In the genomic region with DNA sequence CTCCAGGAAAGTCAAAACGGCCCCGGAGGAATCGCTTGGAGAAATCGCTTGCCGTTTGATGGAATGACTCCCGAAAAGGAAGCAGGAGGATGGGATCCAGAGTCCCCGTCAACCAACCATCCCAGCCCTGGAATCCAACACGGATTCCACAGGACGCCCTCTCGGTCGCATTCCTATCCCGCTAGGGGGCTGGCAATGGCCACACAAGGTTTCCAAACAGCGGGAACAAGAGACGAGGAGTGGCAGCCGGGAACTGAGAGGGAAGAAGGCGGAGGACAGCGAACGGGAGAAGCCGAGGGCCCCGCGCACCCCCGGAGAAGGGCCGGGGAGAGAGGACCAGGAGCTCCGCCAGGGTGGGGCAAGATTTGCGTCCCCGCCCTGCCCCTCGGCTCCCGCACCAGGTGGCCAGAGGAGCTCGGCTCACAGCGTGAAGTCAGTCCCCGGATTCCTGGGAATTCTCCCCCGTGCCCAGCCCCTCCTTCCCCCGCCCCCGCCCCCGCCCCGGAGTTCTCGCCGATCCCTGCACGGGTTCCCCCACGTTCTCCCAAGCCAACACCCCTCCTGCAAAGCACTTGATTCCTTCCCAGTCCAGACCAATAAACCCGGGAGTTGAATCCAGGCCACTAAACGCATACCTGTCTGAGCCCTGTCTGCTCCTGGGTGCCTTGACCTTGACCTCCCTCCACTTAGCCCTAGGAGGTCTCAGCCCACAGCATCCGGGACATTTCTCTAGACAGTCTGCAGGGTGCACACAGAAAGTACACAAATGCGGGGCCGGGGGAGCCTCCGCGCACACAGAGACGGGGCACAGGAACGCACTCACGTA, we compare ENCODE assay signal across 10 cellular contexts. TPM values are rescaled to one million over a fixed set of nuclear protein-coding genes. Genes with fewer than 3 reads are reported as not detected.
A peak's percentile ranks its signal among the peaks of the same experiment; 100 is the strongest.
DNase-seq lines count a peak whose midpoint lies in the region; ATAC-seq, FAIRE-seq and TF ChIP-seq lines count a peak whose summit lies in the region.
"Had no signal": no experiment of that assay in that cellular context is flagged by ENCODE, and none has a peak within 500 bp of the region (broad histone marks: within the 10 kb centered on the region; RNA-seq: fewer than 3 reads in every experiment).

No MANE protein-coding gene starts in this region.

- intact Hi-C loops in HepG2 (cut with micrococcal nuclease; ENCODE audit: unreplicated experiment) (no loop called here), right lobe of liver (cut with DNase I) (no loop called here)

- H3K27ac Mint-ChIP-seq in natural killer cell treated with Interleukin-12 subunit alpha and Interleukin-12 subunit beta and Interleukin-15 and Interleukin-18, amount 100 ng/mL, for 72 hours = no peak overlapping the region

- H3K4me2 ChIP-seq in HepG2 (ENCODE audit: low read depth, low read length) = no peak overlapping the region; the same call in 1 of the 2 replicates

- peak; percentile 52 for ATAC-seq in HepG2
- no peak for ATAC-seq in right lobe of liver
- peak in 1 of 2 donors; percentile 40 for ATAC-seq in natural killer cell treated with Interleukin-12 subunit alpha and Interleukin-12 subunit beta and Interleukin-15 and Interleukin-18, amount 100 ng/mL, for 72 hours
- ATAC-seq in HG03439 (IDR thresholded peaks at IDR 0.05; ENCODE audit: unreplicated experiment) = no peak
- ATAC-seq in GM18858 (IDR thresholded peaks at IDR 0.05; ENCODE audit: unreplicated experiment) = no peak

- DNase-seq in HepG2 (ENCODE audit: low spot score) (peak; percentile 2), right lobe of liver (no peak), coronary artery (ENCODE audit: low spot score) (peak; percentile 74), H4 (ENCODE audit: low spot score) (no peak), DMS79 treated with DMSO at 0.1 percent for 48 hours (lab: John Stamatoyannopoulos, UW) (no peak)
- no peak for DNase-seq in natural killer cell treated with Interleukin-12 subunit alpha and Interleukin-12 subunit beta and Interleukin-15 and Interleukin-18, amount 100 ng/mL, for 72 hours (ENCODE audit: low spot score)
- DNase-seq: NCI-H1048 had no signal

- H3K9me3 ChIP-seq in HepG2 (ENCODE audit: low read length) (no peaks in the 10 kb centered on the region), right lobe of liver (no peaks in the 10 kb centered on the region)

- no peak for TF ChIP-seq POLR2A in HepG2 (IDR thresholded peaks at IDR 0.05; ENCODE audit: insufficient read depth in 1 of 2, low read depth in 2 of 2, low read length in 2 of 2)
- TF ChIP-seq POLR2A in right lobe of liver (IDR thresholded peaks at IDR 0.05) = no peak

- POLR2A ChIA-PET in HepG2 (lab: Yijun Ruan, JAX) = no interaction called here

- no peak overlapping the region for H3K9ac ChIP-seq in HepG2 (ENCODE audit: insufficient read depth, low read depth, low read length)

- H3K4me1 ChIP-seq in HepG2 (ENCODE audit: insufficient read depth, low read length) (no peaks in the 10 kb centered on the region), right lobe of liver (no peaks in the 10 kb centered on the region)

- H2AFZ ChIP-seq in HepG2 (ENCODE audit: low read length) = no peak overlapping the region

- H3K9me3 Mint-ChIP-seq in natural killer cell treated with Interleukin-12 subunit alpha and Interleukin-12 subunit beta and Interleukin-15 and Interleukin-18, amount 100 ng/mL, for 72 hours = no peaks in the 10 kb centered on the region

- WGBS in HepG2 (ENCODE audit: low lambda C conversion rate) = 32% methylated on average over 15 of the region's 50 CpGs
- WGBS in right lobe of liver (ENCODE audit: insufficient coverage, low coverage, low lambda C conversion rate, missing lambda C conversion rate) = 15% methylated on average over 19 of the region's 50 CpGs

- FAIRE-seq in HepG2 (lab: Jason Lieb, UNC) = no peak
- FAIRE-seq: TTC549 had no signal

- no peaks in the 10 kb centered on the region for H3K79me2 ChIP-seq in HepG2 (ENCODE audit: insufficient read depth, low read length)

- H3K4me3 ChIP-seq in HepG2 (replicated peaks in 1 of 3; ENCODE audit: insufficient read depth in 1 of 3, low read depth in 2 of 3, low read length in 3 of 3) (no peak overlapping the region), right lobe of liver (peak overlapping the region in 1 of 3 donors; percentile 31), coronary artery (peak overlapping the region; percentile 74)

- H3K27me3 ChIP-seq in HepG2 (ENCODE audit: control insufficient read depth in 1 of 2, insufficient read depth in 2 of 2, low read length in 2 of 2) (peaks cover 3 to 42% of the 10 kb centered on the region in 2 experiments; a peak in 3 of 5 replicates), right lobe of liver (peaks cover 0 to 27% of the 10 kb centered on the region in 2 donors)

- CTCF ChIA-PET in HepG2 (lab: Yijun Ruan, JAX; ENCODE audit: low intra/inter-chr PET ratio, low total read pairs) = no interaction called here

- peak overlapping the region; percentile 69 for H3K4me3 Mint-ChIP-seq in natural killer cell treated with Interleukin-12 subunit alpha and Interleukin-12 subunit beta and Interleukin-15 and Interleukin-18, amount 100 ng/mL, for 72 hours

- TF ChIP-seq EP300 in HepG2 (IDR thresholded peaks at IDR 0.05; ENCODE audit: low read depth in 2 of 2, low read length in 2 of 2) = no peak
- TF ChIP-seq EP300 in HepG2 (CRISPR knock-in tag; IDR thresholded peaks at IDR 0.05; ENCODE audit: borderline replicate concordance) = no peak

- in situ Hi-C loops in HepG2 (cut with HindIII; ENCODE audit: extremely low pct_ligation_motif_present, low pct_unique_long_range_greater_than_20kb) = no loop called here

- TF ChIP-seq RAD21 in HepG2 (CRISPR knock-in tag; IDR thresholded peaks at IDR 0.05) = no peak

- no TSS peak for BruUV-seq in HepG2 (replicated peaks; lab: Mats Ljungman, UMichigan)

- H4K20me1 ChIP-seq in HepG2 (ENCODE audit: insufficient read depth, low read length) = no peaks in the 10 kb centered on the region

- H3K4me1 Mint-ChIP-seq in natural killer cell treated with Interleukin-12 subunit alpha and Interleukin-12 subunit beta and Interleukin-15 and Interleukin-18, amount 100 ng/mL, for 72 hours (ENCODE audit: low read depth in 2 of 2) = peaks cover 15 to 23% of the 10 kb centered on the region in 2 donors

- no peaks in the 10 kb centered on the region for H3K36me3 Mint-ChIP-seq in natural killer cell treated with Interleukin-12 subunit alpha and Interleukin-12 subunit beta and Interleukin-15 and Interleukin-18, amount 100 ng/mL, for 72 hours

- H3K27me3 Mint-ChIP-seq in natural killer cell treated with Interleukin-12 subunit alpha and Interleukin-12 subunit beta and Interleukin-15 and Interleukin-18, amount 100 ng/mL, for 72 hours = peaks cover 0 to 9% of the 10 kb centered on the region in 2 donors

- no peak overlapping the region for H3K27ac ChIP-seq in HepG2 (ENCODE audit: extremely low read length, insufficient read depth, low read length)
- H3K27ac ChIP-seq in right lobe of liver = no peak overlapping the region
- H3K27ac ChIP-seq in coronary artery = peak overlapping the region; percentile 64 to 86

- H3K36me3 ChIP-seq in HepG2 (replicated peaks in 1 of 2; ENCODE audit: control insufficient read depth in 1 of 2, insufficient read depth in 2 of 2, low read length in 2 of 2) = no peaks in the 10 kb centered on the region
- no peaks in the 10 kb centered on the region for H3K36me3 ChIP-seq in right lobe of liver

- TF ChIP-seq CTCF in HepG2 (CRISPR knock-in tag; IDR thresholded peaks at IDR 0.05) = no peak
- TF ChIP-seq CTCF in right lobe of liver (IDR thresholded peaks at IDR 0.05) = no peak
- no peak for TF ChIP-seq CTCF in coronary artery (IDR thresholded peaks at IDR 0.05)

RNA-seq across cellular contexts. Expression of a gene that starts 1.4 kb away (rescaled TPM):
- total RNA-seq in HepG2 (2016; rRNA removed; fragmentation: Illumina TruSeq; extraction: Trizol) (not detected in 2 replicates), right lobe of liver (1 to 10 TPM in 5 of 6 experiments, under 1 TPM in 1; 0.61 to 2.3 (median 1.5) TPM)
- total RNA-seq in HepG2 (2016; cell fraction: cytosol; rRNA removed; fragmentation: Illumina TruSeq; extraction: Trizol; ENCODE audit: low read depth) = not detected in 2 replicates
- total RNA-seq in HepG2 (2016; cell fraction: insoluble cytoplasmic fraction; rRNA removed; fragmentation: Illumina TruSeq; extraction: Trizol) = not detected in 2 replicates
- total RNA-seq in HepG2 (2016; cell fraction: membrane; rRNA removed; fragmentation: Illumina TruSeq; extraction: Trizol) = not detected in 2 replicates
- not detected in 2 replicates for total RNA-seq in HepG2 (2016; cell fraction: nucleus; rRNA removed; fragmentation: Illumina TruSeq; extraction: Trizol)
- 0.03 TPM in 1 of 2 replicates, not detected in the other for polyA plus RNA-seq in HepG2 (2011; rRNA removed)
- polyA plus RNA-seq in HepG2 (2011; cell fraction: cytosol; rRNA removed) = 0.08 TPM in 1 of 2 replicates, not detected in the other
- 0.21 and 0.28 TPM in 2 replicates for polyA plus RNA-seq in HepG2 (2011; cell fraction: nucleus; rRNA removed)
- polyA plus RNA-seq in HepG2 (2012) = 0.04 TPM in 1 of 2 replicates, not detected in the other
- not detected in 2 replicates for polyA plus RNA-seq in HepG2 (2016; cell fraction: cytosol; fragmentation: Illumina TruSeq; extraction: Trizol; ENCODE audit: low read depth)
- polyA plus RNA-seq in HepG2 (2016; cell fraction: insoluble cytoplasmic fraction; fragmentation: Illumina TruSeq; extraction: Trizol; ENCODE audit: low read depth) = not detected in 2 replicates
- not detected in 2 replicates for polyA plus RNA-seq in HepG2 (2016; cell fraction: membrane; fragmentation: Illumina TruSeq; extraction: Trizol; ENCODE audit: low read depth)
- not detected in 2 replicates for polyA plus RNA-seq in HepG2 (2016; cell fraction: nucleus; fragmentation: Illumina TruSeq; extraction: Trizol; ENCODE audit: insufficient read depth, low read depth)
- not detected in 2 replicates for polyA minus RNA-seq in HepG2 (2011; rRNA and poly(A)+ RNA removed; ENCODE audit: low replicate concordance)
- not detected in 2 replicates for polyA minus RNA-seq in HepG2 (2011; cell fraction: cytosol; rRNA and poly(A)+ RNA removed)
- polyA minus RNA-seq in HepG2 (2011; cell fraction: nucleus; rRNA and poly(A)+ RNA removed) = not detected in 2 replicates
- 1 to 10 TPM; 2.2 to 2.7 TPM for total RNA-seq in natural killer cell treated with Interleukin-12 subunit alpha and Interleukin-12 subunit beta and Interleukin-15 and Interleukin-18, amount 100 ng/mL, for 72 hours
- total RNA-seq in H4 (2014; rRNA removed; shearing (Covaris generic)) = 3.8 and 4.0 TPM in 2 replicates

RNA-seq across cellular contexts. Expression of a gene that starts 34.5 kb away (rescaled TPM):
- total RNA-seq in HepG2 (2016; rRNA removed; fragmentation: Illumina TruSeq; extraction: Trizol) = 124 and 214 TPM in 2 replicates
- 180 and 198 TPM in 2 replicates for total RNA-seq in HepG2 (2016; cell fraction: cytosol; rRNA removed; fragmentation: Illumina TruSeq; extraction: Trizol; ENCODE audit: low read depth)
- total RNA-seq in HepG2 (2016; cell fraction: insoluble cytoplasmic fraction; rRNA removed; fragmentation: Illumina TruSeq; extraction: Trizol) = 138 and 213 TPM in 2 replicates
- 175 and 187 TPM in 2 replicates for total RNA-seq in HepG2 (2016; cell fraction: membrane; rRNA removed; fragmentation: Illumina TruSeq; extraction: Trizol)
- total RNA-seq in HepG2 (2016; cell fraction: nucleus; rRNA removed; fragmentation: Illumina TruSeq; extraction: Trizol) = 143 and 151 TPM in 2 replicates
- 288 and 319 TPM in 2 replicates for polyA plus RNA-seq in HepG2 (2011; rRNA removed)
- 276 and 476 TPM in 2 replicates for polyA plus RNA-seq in HepG2 (2011; cell fraction: cytosol; rRNA removed)
- 234 and 252 TPM in 2 replicates for polyA plus RNA-seq in HepG2 (2011; cell fraction: nucleus; rRNA removed)
- polyA plus RNA-seq in HepG2 (2012) = 198 and 204 TPM in 2 replicates
- 201 and 218 TPM in 2 replicates for polyA plus RNA-seq in HepG2 (2016; cell fraction: cytosol; fragmentation: Illumina TruSeq; extraction: Trizol; ENCODE audit: low read depth)
- 141 and 145 TPM in 2 replicates for polyA plus RNA-seq in HepG2 (2016; cell fraction: insoluble cytoplasmic fraction; fragmentation: Illumina TruSeq; extraction: Trizol; ENCODE audit: low read depth)
- 192 and 200 TPM in 2 replicates for polyA plus RNA-seq in HepG2 (2016; cell fraction: membrane; fragmentation: Illumina TruSeq; extraction: Trizol; ENCODE audit: low read depth)
- 301 and 315 TPM in 2 replicates for polyA plus RNA-seq in HepG2 (2016; cell fraction: nucleus; fragmentation: Illumina TruSeq; extraction: Trizol; ENCODE audit: insufficient read depth, low read depth)
- polyA minus RNA-seq in HepG2 (2011; rRNA and poly(A)+ RNA removed; ENCODE audit: low replicate concordance) = 172 and 203 TPM in 2 replicates
- 187 and 225 TPM in 2 replicates for polyA minus RNA-seq in HepG2 (2011; cell fraction: cytosol; rRNA and poly(A)+ RNA removed)
- polyA minus RNA-seq in HepG2 (2011; cell fraction: nucleus; rRNA and poly(A)+ RNA removed) = 34.9 TPM in 2 replicates
- 100 to 1,000 TPM; 150 to 221 (median 205) TPM for total RNA-seq in right lobe of liver
- 100 to 1,000 TPM; 266 to 306 TPM for total RNA-seq in natural killer cell treated with Interleukin-12 subunit alpha and Interleukin-12 subunit beta and Interleukin-15 and Interleukin-18, amount 100 ng/mL, for 72 hours
- 254 and 289 TPM in 2 replicates for total RNA-seq in H4 (2014; rRNA removed; shearing (Covaris generic))

RNA-seq across cellular contexts. Expression of a gene that starts 34.8 kb away (rescaled TPM):
- total RNA-seq in HepG2 (2016; rRNA removed; fragmentation: Illumina TruSeq; extraction: Trizol) (16.2 and 18.7 TPM in 2 replicates), right lobe of liver (10 to 100 TPM; 19.4 to 70.1 (median 27.4) TPM)
- total RNA-seq in HepG2 (2016; cell fraction: cytosol; rRNA removed; fragmentation: Illumina TruSeq; extraction: Trizol; ENCODE audit: low read depth) = 13.0 and 13.1 TPM in 2 replicates
- total RNA-seq in HepG2 (2016; cell fraction: insoluble cytoplasmic fraction; rRNA removed; fragmentation: Illumina TruSeq; extraction: Trizol) = 17.8 and 20.1 TPM in 2 replicates
- total RNA-seq in HepG2 (2016; cell fraction: membrane; rRNA removed; fragmentation: Illumina TruSeq; extraction: Trizol) = 8.6 and 11.1 TPM in 2 replicates
- 12.0 and 15.0 TPM in 2 replicates for total RNA-seq in HepG2 (2016; cell fraction: nucleus; rRNA removed; fragmentation: Illumina TruSeq; extraction: Trizol)
- polyA plus RNA-seq in HepG2 (2011; rRNA removed) = 35.5 and 36.0 TPM in 2 replicates
- polyA plus RNA-seq in HepG2 (2011; cell fraction: cytosol; rRNA removed) = 26.8 and 43.0 TPM in 2 replicates
- polyA plus RNA-seq in HepG2 (2011; cell fraction: nucleus; rRNA removed) = 101 and 115 TPM in 2 replicates
- polyA plus RNA-seq in HepG2 (2012) = 19.4 and 20.6 TPM in 2 replicates
- 11.0 and 12.1 TPM in 2 replicates for polyA plus RNA-seq in HepG2 (2016; cell fraction: cytosol; fragmentation: Illumina TruSeq; extraction: Trizol; ENCODE audit: low read depth)
- polyA plus RNA-seq in HepG2 (2016; cell fraction: insoluble cytoplasmic fraction; fragmentation: Illumina TruSeq; extraction: Trizol; ENCODE audit: low read depth) = 24.4 and 28.5 TPM in 2 replicates
- 10.0 and 10.7 TPM in 2 replicates for polyA plus RNA-seq in HepG2 (2016; cell fraction: membrane; fragmentation: Illumina TruSeq; extraction: Trizol; ENCODE audit: low read depth)
- 28.9 and 29.2 TPM in 2 replicates for polyA plus RNA-seq in HepG2 (2016; cell fraction: nucleus; fragmentation: Illumina TruSeq; extraction: Trizol; ENCODE audit: insufficient read depth, low read depth)
- polyA minus RNA-seq in HepG2 (2011; rRNA and poly(A)+ RNA removed; ENCODE audit: low replicate concordance) = 56.4 and 152 TPM in 2 replicates
- polyA minus RNA-seq in HepG2 (2011; cell fraction: cytosol; rRNA and poly(A)+ RNA removed) = 11.8 and 17.8 TPM in 2 replicates
- 16.5 and 18.6 TPM in 2 replicates for polyA minus RNA-seq in HepG2 (2011; cell fraction: nucleus; rRNA and poly(A)+ RNA removed)
- total RNA-seq in natural killer cell treated with Interleukin-12 subunit alpha and Interleukin-12 subunit beta and Interleukin-15 and Interleukin-18, amount 100 ng/mL, for 72 hours = 10 to 100 TPM; 62.5 to 74.1 TPM
- 68.9 and 78.0 TPM in 2 replicates for total RNA-seq in H4 (2014; rRNA removed; shearing (Covaris generic))

RNA-seq across cellular contexts. Expression of a gene that starts 48.1 kb away (rescaled TPM):
- total RNA-seq in HepG2 (2016; rRNA removed; fragmentation: Illumina TruSeq; extraction: Trizol) = 0.22 TPM in 1 of 2 replicates, not detected in the other
- total RNA-seq in HepG2 (2016; cell fraction: cytosol; rRNA removed; fragmentation: Illumina TruSeq; extraction: Trizol; ENCODE audit: low read depth) = not detected in 2 replicates
- total RNA-seq in HepG2 (2016; cell fraction: insoluble cytoplasmic fraction; rRNA removed; fragmentation: Illumina TruSeq; extraction: Trizol) = 0.09 TPM in 1 of 2 replicates, not detected in the other
- 0.07 TPM in 1 of 2 replicates, not detected in the other for total RNA-seq in HepG2 (2016; cell fraction: membrane; rRNA removed; fragmentation: Illumina TruSeq; extraction: Trizol)
- not detected in 2 replicates for total RNA-seq in HepG2 (2016; cell fraction: nucleus; rRNA removed; fragmentation: Illumina TruSeq; extraction: Trizol)
- polyA plus RNA-seq in HepG2 (2011; rRNA removed) = 0.10 and 0.30 TPM in 2 replicates
- polyA plus RNA-seq in HepG2 (2011; cell fraction: cytosol; rRNA removed) = 0.03 and 0.13 TPM in 2 replicates
- 0.93 and 2.1 TPM in 2 replicates for polyA plus RNA-seq in HepG2 (2011; cell fraction: nucleus; rRNA removed)
- 0.07 and 0.15 TPM in 2 replicates for polyA plus RNA-seq in HepG2 (2012)
- 0.16 and 0.37 TPM in 2 replicates for polyA plus RNA-seq in HepG2 (2016; cell fraction: cytosol; fragmentation: Illumina TruSeq; extraction: Trizol; ENCODE audit: low read depth)
- polyA plus RNA-seq in HepG2 (2016; cell fraction: insoluble cytoplasmic fraction; fragmentation: Illumina TruSeq; extraction: Trizol; ENCODE audit: low read depth) = not detected in 2 replicates
- polyA plus RNA-seq in HepG2 (2016; cell fraction: membrane; fragmentation: Illumina TruSeq; extraction: Trizol; ENCODE audit: low read depth) = 0.14 TPM in 1 of 2 replicates, not detected in the other
- 0.57 TPM in 1 of 2 replicates, not detected in the other for polyA plus RNA-seq in HepG2 (2016; cell fraction: nucleus; fragmentation: Illumina TruSeq; extraction: Trizol; ENCODE audit: insufficient read depth, low read depth)
- polyA minus RNA-seq in HepG2 (2011; rRNA and poly(A)+ RNA removed; ENCODE audit: low replicate concordance) = 0.06 TPM in 1 of 2 replicates, not detected in the other
- polyA minus RNA-seq in HepG2 (2011; cell fraction: cytosol; rRNA and poly(A)+ RNA removed) = not detected in 2 replicates
- not detected in 2 replicates for polyA minus RNA-seq in HepG2 (2011; cell fraction: nucleus; rRNA and poly(A)+ RNA removed)
- total RNA-seq in right lobe of liver = not detected
- not detected for total RNA-seq in natural killer cell treated with Interleukin-12 subunit alpha and Interleukin-12 subunit beta and Interleukin-15 and Interleukin-18, amount 100 ng/mL, for 72 hours
- total RNA-seq in H4 (2014; rRNA removed; shearing (Covaris generic)) = 0.06 and 0.35 TPM in 2 replicates

RNA-seq across cellular contexts. Expression of a gene that starts 57.0 kb away (rescaled TPM):
- total RNA-seq in HepG2 (2016; rRNA removed; fragmentation: Illumina TruSeq; extraction: Trizol) (1.1 and 1.4 TPM in 2 replicates), right lobe of liver (under 1 TPM in 4 of 6 experiments, not detected in 2; 0.33 to 0.64 (median 0.47) TPM)
- total RNA-seq in HepG2 (2016; cell fraction: cytosol; rRNA removed; fragmentation: Illumina TruSeq; extraction: Trizol; ENCODE audit: low read depth) = 0.18 and 0.30 TPM in 2 replicates
- 0.74 and 1.1 TPM in 2 replicates for total RNA-seq in HepG2 (2016; cell fraction: insoluble cytoplasmic fraction; rRNA removed; fragmentation: Illumina TruSeq; extraction: Trizol)
- total RNA-seq in HepG2 (2016; cell fraction: membrane; rRNA removed; fragmentation: Illumina TruSeq; extraction: Trizol) = 0.59 and 0.74 TPM in 2 replicates
- 2.9 and 3.0 TPM in 2 replicates for total RNA-seq in HepG2 (2016; cell fraction: nucleus; rRNA removed; fragmentation: Illumina TruSeq; extraction: Trizol)
- 2.0 and 5.0 TPM in 2 replicates for polyA plus RNA-seq in HepG2 (2011; rRNA removed)
- polyA plus RNA-seq in HepG2 (2011; cell fraction: cytosol; rRNA removed) = 2.5 TPM in 2 replicates
- polyA plus RNA-seq in HepG2 (2011; cell fraction: nucleus; rRNA removed) = 15.9 and 17.0 TPM in 2 replicates
- polyA plus RNA-seq in HepG2 (2012) = 1.8 and 5.5 TPM in 2 replicates
- polyA plus RNA-seq in HepG2 (2016; cell fraction: cytosol; fragmentation: Illumina TruSeq; extraction: Trizol; ENCODE audit: low read depth) = 0.24 TPM in 2 replicates
- polyA plus RNA-seq in HepG2 (2016; cell fraction: insoluble cytoplasmic fraction; fragmentation: Illumina TruSeq; extraction: Trizol; ENCODE audit: low read depth) = 0.83 and 1.4 TPM in 2 replicates
- polyA plus RNA-seq in HepG2 (2016; cell fraction: membrane; fragmentation: Illumina TruSeq; extraction: Trizol; ENCODE audit: low read depth) = 0.46 and 0.98 TPM in 2 replicates
- 6.9 and 8.1 TPM in 2 replicates for polyA plus RNA-seq in HepG2 (2016; cell fraction: nucleus; fragmentation: Illumina TruSeq; extraction: Trizol; ENCODE audit: insufficient read depth, low read depth)
- polyA minus RNA-seq in HepG2 (2011; rRNA and poly(A)+ RNA removed; ENCODE audit: low replicate concordance) = 14.7 and 119 TPM in 2 replicates
- polyA minus RNA-seq in HepG2 (2011; cell fraction: cytosol; rRNA and poly(A)+ RNA removed) = 4.0 and 7.3 TPM in 2 replicates
- polyA minus RNA-seq in HepG2 (2011; cell fraction: nucleus; rRNA and poly(A)+ RNA removed) = 4.6 and 6.8 TPM in 2 replicates
- total RNA-seq in natural killer cell treated with Interleukin-12 subunit alpha and Interleukin-12 subunit beta and Interleukin-15 and Interleukin-18, amount 100 ng/mL, for 72 hours = 1 to 10 TPM in 1 of 2 donors, under 1 TPM in 1; 0.74 to 1.2 TPM
- total RNA-seq in H4 (2014; rRNA removed; shearing (Covaris generic)) = 7.9 and 9.7 TPM in 2 replicates

Comparison
In these comparisons a context has a peak if more than half of its experiments do, and no peak if none do; other contexts are left out.
1. DNase-seq: peak in HepG2 (single experiment) and coronary artery (single experiment); none in right lobe of liver (0 of 3), natural killer cell treated with Interleukin-12 subunit alpha and Interleukin-12 subunit beta and Interleukin-15 and Interleukin-18, amount 100 ng/mL, for 72 hours (single experiment), H4 (single experiment) and DMS79 treated with DMSO at 0.1 percent for 48 hours (single experiment).
2. H3K27ac ChIP-seq: peak in coronary artery (2 of 2); none in HepG2 (single experiment) and right lobe of liver (0 of 3).